Comparison of ENCODE assay signal across 10 cellular contexts in genomic region chr4:154349829-154350228, GRCh38.
DNase-seq lines count a peak whose midpoint lies in the region; ATAC-seq and TF ChIP-seq lines count a peak whose summit lies in the region.
"Had no signal": no experiment of that assay in that cellular context is flagged by ENCODE, and none has a peak within 500 bp of the region (broad histone marks: within the 10 kb centered on the region; RNA-seq: fewer than 3 reads in every experiment).

No MANE protein-coding gene starts in this region.

- no peaks in the 10 kb centered on the region for H3K4me1 ChIP-seq in ascending aorta

- no peaks in the 10 kb centered on the region for H3K9me3 ChIP-seq in ascending aorta

- in situ Hi-C loops in GM13977 (cut with MboI; ENCODE audit: low pct_unique_long_range_greater_than_20kb, low sequenced_read_pairs, unreplicated experiment), result no loop called here

- H3K4me3 ChIP-seq in fibroblast of mammary gland (ENCODE audit: control insufficient read depth, low read depth, low read length) (no peak overlapping the region), ascending aorta (no peak overlapping the region)

- no peaks in the 10 kb centered on the region for H3K36me3 ChIP-seq in ascending aorta

- intact Hi-C loops in ascending aorta (cut with DNase I), result no loop called here

- no peak overlapping the region for H3K27ac ChIP-seq in 22Rv1
- no peak overlapping the region for H3K27ac ChIP-seq in ascending aorta

- ATAC-seq in GM21529 (IDR thresholded peaks at IDR 0.05; ENCODE audit: unreplicated experiment) (no peak), GM21723 (IDR thresholded peaks at IDR 0.05; ENCODE audit: unreplicated experiment) (no peak)
- ATAC-seq: activated T-helper 17 cell treated with anti-CD3 and anti-CD28 coated beads, Interleukin-2, amount 50 U/mL, for 72 hours had no signal

- DNase-seq in GM13977 (ENCODE audit: low spot score) (no peak), NCI-H2227 (lab: John Stamatoyannopoulos, UW; ENCODE audit: unreplicated experiment) (peak; percentile 9), fibroblast of mammary gland (ENCODE audit: low read depth) (no peak), ascending aorta (ENCODE audit: low spot score in 2 of 2) (no peak), GM19238 (ENCODE audit: insufficient read length, low spot score) (no peak)
- DNase-seq: DMS153 had no signal

- peak; percentile 65 for TF ChIP-seq CTCF in 22Rv1 (IDR thresholded peaks at IDR 0.05)
- TF ChIP-seq CTCF in GM13977 (IDR thresholded peaks at IDR 0.05; ENCODE audit: extremely low read depth, insufficient read depth, missing control alignments), result peak; percentile 45
- TF ChIP-seq CTCF in fibroblast of mammary gland (conservative IDR thresholded peaks at IDR 0.05; ENCODE audit: control insufficient read depth, insufficient read depth, low read depth, low read length), result peak; percentile 57
- TF ChIP-seq CTCF in ascending aorta (IDR thresholded peaks at IDR 0.05), result no peak

- no peaks in the 10 kb centered on the region for H3K27me3 ChIP-seq in ascending aorta

Comparison
In these comparisons a context has a peak if more than half of its experiments do, and no peak if none do; other contexts are left out.
1. CTCF ChIP-seq: peak in 22Rv1 (single experiment), GM13977 (single experiment) and fibroblast of mammary gland (single experiment); none in ascending aorta (0 of 3).